8 cellular contexts compared by ENCODE assay signal in the genomic region with DNA sequence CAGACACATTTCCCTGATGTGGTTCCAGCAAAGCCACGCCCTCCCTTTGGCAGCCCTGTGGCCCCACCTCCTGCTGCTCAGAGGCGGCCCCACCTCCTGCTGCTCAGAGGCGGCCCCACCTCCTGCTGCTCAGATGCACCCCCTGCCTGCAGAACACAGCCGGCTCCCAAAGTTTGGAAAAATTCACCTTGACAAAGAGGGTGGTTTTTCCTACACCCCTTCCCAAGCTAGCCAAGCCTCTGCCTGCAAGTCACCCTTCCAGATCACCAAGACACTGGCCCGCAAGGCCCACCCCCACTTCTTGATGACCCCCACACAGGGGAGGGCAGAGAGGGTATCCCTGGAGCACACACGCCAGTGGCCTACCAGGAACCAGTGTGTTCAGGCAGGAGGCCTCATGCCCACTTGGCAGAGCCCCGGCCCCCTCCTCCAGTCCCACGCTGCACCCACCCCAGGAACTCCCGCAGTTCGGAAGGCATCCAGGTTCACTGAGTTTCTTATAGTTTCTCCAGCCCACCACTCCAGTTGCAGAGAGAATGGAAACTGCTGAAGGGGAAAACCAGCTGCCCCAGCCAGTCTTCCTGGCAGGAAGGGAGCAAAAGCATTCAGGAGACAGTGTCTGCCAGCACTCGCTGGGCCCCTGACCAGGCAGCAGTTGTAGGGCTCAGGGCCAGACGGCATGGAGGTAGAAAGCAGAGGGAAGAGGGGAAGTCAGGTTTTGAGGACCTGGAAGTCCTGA. TPM values are rescaled to one million over a fixed set of nuclear protein-coding genes. Genes with fewer than 3 reads are reported as not detected.
DNase-seq lines count a peak whose midpoint lies in the region; ATAC-seq, FAIRE-seq and TF ChIP-seq lines count a peak whose summit lies in the region.

No MANE protein-coding gene starts in this region.

- intact Hi-C loops in pancreas (cut with DNase I) = no loop called here

- peak; percentile 43 for ATAC-seq in HG03196 (IDR thresholded peaks at IDR 0.05; ENCODE audit: unreplicated experiment)
- ATAC-seq in pancreas = peak; percentile 66 to 97 (median 92)
- ATAC-seq in thoracic aorta (ENCODE audit: insufficient number of reproducible peaks, low FRiP score, low read depth) = peak; percentile 60

- no peaks in the 10 kb centered on the region for H3K9me3 ChIP-seq in pancreas
- no peaks in the 10 kb centered on the region for H3K9me3 ChIP-seq in thoracic aorta

- peak; percentile 84 for DNase-seq in D341Med (ENCODE audit: low spot score)
- DNase-seq in RKO (ENCODE audit: low spot score) = peak; percentile 71
- peak; percentile 61 to 62 for DNase-seq in activated T-helper 1 cell treated with anti-CD3 and anti-CD28 coated beads, Interleukin-2, amount 50 U/mL, for 16 hours (ENCODE audit: low read depth in 1 of 2, low spot score in 1 of 2)
- DNase-seq in foreskin fibroblast = peak; percentile 69 to 96
- peak; percentile 62 to 96 (median 80) for DNase-seq in pancreas
- peak; percentile 58 for DNase-seq in thoracic aorta (ENCODE audit: low spot score)
- DNase-seq in middle frontal gyrus (ENCODE audit: extremely low spot score, low spot score) = no peak

- H3K27me3 ChIP-seq in pancreas (peaks cover 0 to 7% (median 0%) of the 10 kb centered on the region in 4 donors), thoracic aorta (replicated peaks; ENCODE audit: insufficient read depth) (no peaks in the 10 kb centered on the region)

- H3K36me3 ChIP-seq in pancreas = no peaks in the 10 kb centered on the region
- H3K36me3 ChIP-seq in thoracic aorta = peaks cover 20% of the 10 kb centered on the region

- H3K27ac ChIP-seq in pancreas = no peak overlapping the region
- H3K27ac ChIP-seq in thoracic aorta = peak overlapping the region; percentile 67 to 98

- TF ChIP-seq CTCF in foreskin fibroblast (IDR thresholded peaks at IDR 0.05; ENCODE audit: low read depth, low read length) = peak; percentile 79
- TF ChIP-seq CTCF in pancreas (IDR thresholded peaks at IDR 0.05) = peak in 3 of 4 donors; percentile 10 to 37 (median 21)
- TF ChIP-seq CTCF in thoracic aorta (IDR thresholded peaks at IDR 0.05) = peak; percentile 66

- no peak overlapping the region for H3K4me3 ChIP-seq in foreskin fibroblast (ENCODE audit: low read depth in 1 of 2, low read length in 2 of 2)
- H3K4me3 ChIP-seq in pancreas = no peak overlapping the region
- peak overlapping the region; percentile 28 for H3K4me3 ChIP-seq in thoracic aorta

- WGBS in pancreas, 2 donors = 49 to 54% methylated on average over 12 of the region's 12 CpGs

- H3K4me1 ChIP-seq in pancreas (peaks cover 0 to 7% (median 0%) of the 10 kb centered on the region in 3 donors), thoracic aorta (ENCODE audit: control insufficient read depth in 1 of 2, low read depth in 2 of 2) (peaks cover 25 to 81% of the 10 kb centered on the region in 2 donors)

- FAIRE-seq in pancreas (lab: Jason Lieb, UNC) = no peak

RNA-seq across cellular contexts. Expression of gene HAPLN3, which starts 2.3 kb away (rescaled TPM):
- total RNA-seq in pancreas = 1 to 10 TPM in 4 of 6 donors, under 1 TPM in 2; 0.32 to 3.7 (median 1.3) TPM
- polyA plus RNA-seq in pancreas = 1 to 10 TPM; 2.7 to 3.1 TPM
- total RNA-seq in thoracic aorta = 100 to 1,000 TPM; 111 to 173 TPM

RNA-seq across cellular contexts. Expression of gene MFGE8, which starts 15.6 kb away (rescaled TPM):
- total RNA-seq in pancreas = 10 to 100 TPM in 4 of 6 donors, 1 to 10 TPM in 2; 6.1 to 34.3 (median 16.5) TPM
- 10 to 100 TPM; 33.1 to 34.5 TPM for polyA plus RNA-seq in pancreas
- 1,000 to 10,000 TPM; 1,687 to 3,053 TPM for total RNA-seq in thoracic aorta

Comparison
In these comparisons a context has a peak if more than half of its experiments do, and no peak if none do; other contexts are left out.
1. CTCF ChIP-seq: peak in every context shown above with its lines; median percentile 79 in foreskin fibroblast; 66 in thoracic aorta; 21 in pancreas.
2. H3K27ac ChIP-seq: peak in thoracic aorta (2 of 2); none in pancreas (0 of 4).
3. RNA of gene HAPLN3, which starts 2.3 kb away (total RNA-seq): 111 to 173 TPM in thoracic aorta; 0.32 to 3.7 TPM in pancreas; every median in the first group is over 10 times any median in the second.
4. RNA of gene MFGE8, which starts 15.6 kb away (total RNA-seq): 1,687 to 3,053 TPM in thoracic aorta; 6.1 to 34.3 TPM in pancreas; every median in the first group is over 10 times any median in the second.
5. Peak in every context shown above with its lines, with median percentiles within 50 percentile points of each other: ATAC-seq.